In genomic region chr2:3454802-3455201, GRCh38 we compare ENCODE assay signal across 14 cellular contexts.
"Had no signal": no experiment of that assay in that cellular context is flagged by ENCODE, and none has a peak within 500 bp of the region (broad histone marks: within the 10 kb centered on the region; RNA-seq: fewer than 3 reads in every experiment).

No MANE protein-coding gene starts in this region.

- H3K4me3 Mint-ChIP-seq: activated naive CD8-positive, alpha-beta T cell treated with anti-CD3 and anti-CD28 coated beads for 36 hours; neural crest cell had no signal

- H3K27me3 ChIP-seq: spleen, tibial artery had no signal

- DNase-seq: activated naive CD4-positive, alpha-beta T cell; activated naive CD8-positive, alpha-beta T cell treated with anti-CD3 and anti-CD28 coated beads for 36 hours; foreskin fibroblast; kidney; naive B cell; retina; spleen; stimulated activated CD4-positive, alpha-beta T cell treated with anti-CD3 and anti-CD28 coated beads, Interleukin-4, amount 100 ng/mL, for 1 hour; stimulated activated naive CD4-positive, alpha-beta T cell treated with Interleukin-2 at 50 U/mL for 16 hours; T-helper 9 cell; tibial artery had no signal

- H3K9me3 ChIP-seq: spleen, tibial artery had no signal

- H3K4me1 Mint-ChIP-seq: activated naive CD8-positive, alpha-beta T cell treated with anti-CD3 and anti-CD28 coated beads for 36 hours had no signal

- H3K27ac ChIP-seq: spleen, tibial artery had no signal

- H3K4me1 ChIP-seq: spleen, tibial artery had no signal

- H3K27me3 Mint-ChIP-seq: activated naive CD8-positive, alpha-beta T cell treated with anti-CD3 and anti-CD28 coated beads for 36 hours; naive B cell; progenitor cell of endocrine pancreas had no signal

- H3K27ac Mint-ChIP-seq: activated naive CD8-positive, alpha-beta T cell treated with anti-CD3 and anti-CD28 coated beads for 36 hours; progenitor cell of endocrine pancreas had no signal

- H3K4me3 ChIP-seq: lung, spleen, tibial artery had no signal

- H3K9me3 Mint-ChIP-seq: activated naive CD8-positive, alpha-beta T cell treated with anti-CD3 and anti-CD28 coated beads for 36 hours; naive B cell; neural crest cell had no signal
